Comparison of ENCODE assay signal across 1 cellular context in genomic region chr16:10172848-10173655, GRCh38.
TF ChIP-seq lines count a peak whose summit lies in the region.

No MANE protein-coding gene starts in this region.

TF ChIP-seq in HepG2, 621 proteins besides CTCF, POLR2A, EP300 and RAD21 (continued from another document):
- no peak for TF ChIP-seq ZNF414 (CRISPR knock-in tag; IDR thresholded peaks at IDR 0.05)
- no peak for TF ChIP-seq ZNF329 (CRISPR knock-in tag; IDR thresholded peaks at IDR 0.05; ENCODE audit: low read depth)
- no peak for TF ChIP-seq HNF1A (IDR thresholded peaks at IDR 0.05; ENCODE audit: low read depth)
- no peak for TF ChIP-seq HNF1A (CRISPR knock-in tag; IDR thresholded peaks at IDR 0.05; ENCODE audit: borderline replicate concordance)
- no peak for TF ChIP-seq ZKSCAN5 (CRISPR knock-in tag; IDR thresholded peaks at IDR 0.05)
- no peak for TF ChIP-seq ZNF34 (CRISPR knock-in tag; IDR thresholded peaks at IDR 0.05; ENCODE audit: borderline replicate concordance)
- no peak for TF ChIP-seq NFIC (IDR thresholded peaks at IDR 0.05; ENCODE audit: low read length)
- no peak for TF ChIP-seq GZF1 (CRISPR knock-in tag; IDR thresholded peaks at IDR 0.05)
- TF ChIP-seq DBP (CRISPR knock-in tag; IDR thresholded peaks at IDR 0.05; ENCODE audit: not compliant biosample characterization), result no peak
- TF ChIP-seq KMT2B (CRISPR knock-in tag; IDR thresholded peaks at IDR 0.05), result no peak
- no peak for TF ChIP-seq ZNF678 (CRISPR knock-in tag; IDR thresholded peaks at IDR 0.05)
- TF ChIP-seq MEF2D (CRISPR knock-in tag; IDR thresholded peaks at IDR 0.05), result no peak
- TF ChIP-seq ZNF776 (CRISPR knock-in tag; IDR thresholded peaks at IDR 0.05), result no peak
- TF ChIP-seq E2F5 (CRISPR knock-in tag; conservative IDR thresholded peaks at IDR 0.05), result no peak
